9 cellular contexts compared by ENCODE assay signal in genomic region chr20:51492167-51493092, GRCh38. TPM values are rescaled to one million over a fixed set of nuclear protein-coding genes. Genes with fewer than 3 reads are reported as not detected.
DNase-seq lines count a peak whose midpoint lies in the region; ATAC-seq lines count a peak whose summit lies in the region.
"Had no signal": no experiment of that assay in that cellular context is flagged by ENCODE, and none has a peak within 500 bp of the region (broad histone marks: within the 10 kb centered on the region; RNA-seq: fewer than 3 reads in every experiment).

No MANE protein-coding gene starts in this region.

- no peaks in the 10 kb centered on the region for H3K9me3 ChIP-seq in T-helper 17 cell (ENCODE audit: control insufficient read depth, low read length, poor library complexity, severe bottlenecking)

- DNase-seq in DMS79 (lab: John Stamatoyannopoulos, UW) (peak; percentile 41), T-helper 17 cell (no peak), glomerular endothelial cell (ENCODE audit: extremely low read depth, low read depth, low spot score) (peak; percentile 75), pons (ENCODE audit: low spot score) (peak; percentile 20), NCI-H2029 (lab: John Stamatoyannopoulos, UW) (no peak), COLO829 (ENCODE audit: low spot score) (no peak), SW 1271 (lab: John Stamatoyannopoulos, UW) (no peak)
- DNase-seq: NCI-H146 had no signal

- ATAC-seq in T-helper 17 cell (no peak), HG03139 (IDR thresholded peaks at IDR 0.05; ENCODE audit: unreplicated experiment) (no peak)

- no peaks in the 10 kb centered on the region for H3K36me3 Mint-ChIP-seq in T-helper 17 cell (ENCODE audit: low read depth)

- H3K4me3 Mint-ChIP-seq in T-helper 17 cell = no peak overlapping the region

- H3K27me3 Mint-ChIP-seq in T-helper 17 cell = no peaks in the 10 kb centered on the region

- H3K4me1 Mint-ChIP-seq in T-helper 17 cell = peaks cover 46% of the 10 kb centered on the region

- H3K27ac Mint-ChIP-seq in T-helper 17 cell = peak overlapping the region; percentile 94

RNA-seq across cellular contexts. Expression of gene NFATC2, which starts 50.1 kb away (rescaled TPM):
- total RNA-seq in T-helper 17 cell = 10 to 100 TPM; 51.0 to 58.7 TPM
- 10.1 and 21.6 TPM in 2 replicates for total RNA-seq in glomerular endothelial cell

Comparison
In these comparisons a context has a peak if more than half of its experiments do, and no peak if none do; other contexts are left out.
1. DNase-seq: peak in DMS79 (single experiment), glomerular endothelial cell (single experiment) and pons (single experiment); none in T-helper 17 cell (0 of 3), NCI-H2029 (single experiment), COLO829 (single experiment) and SW 1271 (0 of 2).